ENCODE assay signal across 10 cellular contexts in genomic region chr2:234257859-234258561, GRCh38.
DNase-seq lines count a peak whose midpoint lies in the region; FAIRE-seq and TF ChIP-seq lines count a peak whose summit lies in the region.
"Had no signal": no experiment of that assay in that cellular context is flagged by ENCODE, and none has a peak within 500 bp of the region (broad histone marks: within the 10 kb centered on the region; RNA-seq: fewer than 3 reads in every experiment).

No MANE protein-coding gene starts in this region.

- H3K4me1 ChIP-seq in endothelial cell of umbilical vein (ENCODE audit: control insufficient read depth, extremely low read depth, insufficient read depth, low read length), result peaks cover 11% of the 10 kb centered on the region

- H3K27me3 ChIP-seq in endothelial cell of umbilical vein (ENCODE audit: control insufficient read depth in 2 of 2, insufficient read depth in 2 of 2, low read length in 2 of 2), result no peaks in the 10 kb centered on the region

- no peaks in the 10 kb centered on the region for H3K36me3 ChIP-seq in endothelial cell of umbilical vein (ENCODE audit: control insufficient read depth in 2 of 2, extremely low read depth in 1 of 2, insufficient read depth in 2 of 2, low read length in 2 of 2)

- TF ChIP-seq CTCF in endothelial cell of umbilical vein (IDR thresholded peaks at IDR 0.05; ENCODE audit: extremely low read depth in 1 of 2, insufficient read depth in 1 of 2, low read depth in 1 of 2, low read length in 2 of 2) (peak; percentile 84 to 87), nephron (IDR thresholded peaks at IDR 0.05; ENCODE audit: unreplicated experiment in 3 of 3) (peak; percentile 38 to 53 (median 43))

- H3K27ac ChIP-seq in endothelial cell of umbilical vein (ENCODE audit: insufficient read depth, low read depth, low read length), result peak overlapping the region; percentile 70

- TF ChIP-seq POLR2A in endothelial cell of umbilical vein (IDR thresholded peaks at IDR 0.05; ENCODE audit: low read depth, low read length), result peak; percentile 37

- no peak overlapping the region for H3K4me3 Mint-ChIP-seq in nephron
- H3K4me3 Mint-ChIP-seq: activated naive CD4-positive, alpha-beta T cell treated with anti-CD3 and anti-CD28 coated beads, Interleukin-2, amount 50 U/mL, for 24 hours had no signal

- BruUV-seq in endothelial cell of umbilical vein (replicated peaks; lab: Mats Ljungman, UMichigan), result no TSS peak

- H3K4me2 ChIP-seq in endothelial cell of umbilical vein (ENCODE audit: insufficient read depth, low read length), result peak overlapping the region; percentile 28

- peaks cover 7% of the 10 kb centered on the region for H3K27me3 Mint-ChIP-seq in nephron (ENCODE audit: low read depth)
- H3K27me3 Mint-ChIP-seq: activated naive CD4-positive, alpha-beta T cell treated with anti-CD3 and anti-CD28 coated beads, Interleukin-2, amount 50 U/mL, for 24 hours had no signal

- peak; percentile 59 for DNase-seq in stimulated activated CD4-positive, alpha-beta T cell treated with anti-CD3 and anti-CD28 coated beads, Interleukin-15, amount 100 ng/mL, for 24 hours
- DNase-seq in stimulated activated CD4-positive, alpha-beta T cell treated with anti-CD3 and anti-CD28 coated beads, Interleukin-12 subunit alpha, Interleukin-12 subunit beta, amount 100 ng/mL, for 4 hours, result no peak
- peak; percentile 94 for DNase-seq in RKO (ENCODE audit: low spot score)
- peak; percentile 96 for DNase-seq in endothelial cell of umbilical vein (ENCODE audit: low read depth, low spot score)
- DNase-seq in NCI-H2107 (lab: John Stamatoyannopoulos, UW), result no peak
- DNase-seq in GM19238 (ENCODE audit: insufficient read length, low spot score), result no peak
- DNase-seq in AML-193 (lab: John Stamatoyannopoulos, UW), result no peak

- peaks cover 9% of the 10 kb centered on the region for H3K4me1 Mint-ChIP-seq in nephron

- no peaks in the 10 kb centered on the region for H4K20me1 ChIP-seq in endothelial cell of umbilical vein (replicated peaks; ENCODE audit: control insufficient read depth, extremely low read depth, insufficient read depth, low read length)

- POLR2A ChIA-PET in endothelial cell of umbilical vein (lab: Charles Lee), result interaction anchor here (0.5 kb wide), 1 partner anchor 566 kb away, joined by 3 read pairs; no protein-coding TSS in a partner anchor

- no peaks in the 10 kb centered on the region for H3K9me3 ChIP-seq in endothelial cell of umbilical vein (replicated peaks; ENCODE audit: control insufficient read depth, insufficient read depth, low read length)

- peak overlapping the region; percentile 26 to 65 (median 31) for H3K27ac Mint-ChIP-seq in nephron
- H3K27ac Mint-ChIP-seq: activated naive CD4-positive, alpha-beta T cell treated with anti-CD3 and anti-CD28 coated beads, Interleukin-2, amount 50 U/mL, for 24 hours had no signal

- no peaks in the 10 kb centered on the region for H3K79me2 ChIP-seq in endothelial cell of umbilical vein (ENCODE audit: control insufficient read depth, insufficient read depth, low read length)

- intact Hi-C loops in endothelial cell of umbilical vein (cut with micrococcal nuclease), result loop anchor here (1.0 to 10.0 kb wide), 12 partner anchors 12 to 567 kb away; no protein-coding TSS in a partner anchor

- dilution Hi-C loops in endothelial cell of umbilical vein (cut with MboI; ENCODE audit: extremely low pct_ligation_motif_present, low sequenced_read_pairs), result no loop called here

- H3K4me3 ChIP-seq in endothelial cell of umbilical vein (replicated peaks in 1 of 3; ENCODE audit: insufficient read depth in 1 of 3, low read depth in 1 of 3, low read length in 3 of 3), result no peak overlapping the region

- H2AFZ ChIP-seq in endothelial cell of umbilical vein (ENCODE audit: low read depth, low read length), result peak overlapping the region; percentile 66

- H3K9me1 ChIP-seq in endothelial cell of umbilical vein (replicated peaks; ENCODE audit: control insufficient read depth, extremely low read depth, insufficient read depth, low read length), result no peaks in the 10 kb centered on the region

- H3K9me3 Mint-ChIP-seq in nephron, result no peaks in the 10 kb centered on the region
- H3K9me3 Mint-ChIP-seq: activated naive CD4-positive, alpha-beta T cell treated with anti-CD3 and anti-CD28 coated beads, Interleukin-2, amount 50 U/mL, for 24 hours had no signal

- peak; percentile 98 for FAIRE-seq in endothelial cell of umbilical vein (lab: Jason Lieb, UNC)
- FAIRE-seq: GM18507 had no signal

- H3K9ac ChIP-seq in endothelial cell of umbilical vein (replicated peaks; ENCODE audit: extremely low read depth, insufficient read depth, low read length), result peak overlapping the region; percentile 14

- H3K36me3 Mint-ChIP-seq in nephron (ENCODE audit: low read depth), result no peaks in the 10 kb centered on the region
- H3K36me3 Mint-ChIP-seq: activated naive CD4-positive, alpha-beta T cell treated with anti-CD3 and anti-CD28 coated beads, Interleukin-2, amount 50 U/mL, for 24 hours had no signal

- CTCF ChIA-PET in endothelial cell of umbilical vein (lab: Charles Lee), result interaction anchor here (0.6 to 3.4 kb wide), 16 partner anchors 9 to 243 kb away, joined by 3 to 38 read pairs (median 4); partner anchors contain the start of gene ARL4C

TF ChIP-seq in endothelial cell of umbilical vein, 7 proteins besides CTCF, POLR2A, EP300 and RAD21:
- TF ChIP-seq JUN (IDR thresholded peaks at IDR 0.05; ENCODE audit: borderline replicate concordance, insufficient read depth, insufficient read length, low read depth), result peak; percentile 90
- peak; percentile 91 for TF ChIP-seq MAX (IDR thresholded peaks at IDR 0.05; ENCODE audit: insufficient read depth, insufficient read length)
- no peak for TF ChIP-seq EZH2 (IDR thresholded peaks at IDR 0.05; ENCODE audit: borderline replicate concordance, low read depth, low read length, severe bottlenecking)
- peak; percentile 90 for TF ChIP-seq MYC (IDR thresholded peaks at IDR 0.05; ENCODE audit: low read depth, low read length)
- TF ChIP-seq FOS (IDR thresholded peaks at IDR 0.05; ENCODE audit: borderline replicate concordance, insufficient read depth, low read length), result peak; percentile 96
- TF ChIP-seq POLR2AphosphoS5 (IDR thresholded peaks at IDR 0.05; ENCODE audit: insufficient read depth, low read depth, low read length), result peak; percentile 86
- no peak for TF ChIP-seq GATA2 (IDR thresholded peaks at IDR 0.05; ENCODE audit: insufficient read depth, insufficient read length, low read depth, low read length)

Comparison
In these comparisons a context has a peak if more than half of its experiments do, and no peak if none do; other contexts are left out.
1. DNase-seq: peak in stimulated activated CD4-positive, alpha-beta T cell treated with anti-CD3 and anti-CD28 coated beads, Interleukin-15, amount 100 ng/mL, for 24 hours (single experiment), RKO (single experiment) and endothelial cell of umbilical vein (single experiment); none in stimulated activated CD4-positive, alpha-beta T cell treated with anti-CD3 and anti-CD28 coated beads, Interleukin-12 subunit alpha, Interleukin-12 subunit beta, amount 100 ng/mL, for 4 hours (single experiment), NCI-H2107 (single experiment), GM19238 (single experiment) and AML-193 (0 of 2).